ENCODE assay signal across 9 cellular contexts in the genomic region with DNA sequence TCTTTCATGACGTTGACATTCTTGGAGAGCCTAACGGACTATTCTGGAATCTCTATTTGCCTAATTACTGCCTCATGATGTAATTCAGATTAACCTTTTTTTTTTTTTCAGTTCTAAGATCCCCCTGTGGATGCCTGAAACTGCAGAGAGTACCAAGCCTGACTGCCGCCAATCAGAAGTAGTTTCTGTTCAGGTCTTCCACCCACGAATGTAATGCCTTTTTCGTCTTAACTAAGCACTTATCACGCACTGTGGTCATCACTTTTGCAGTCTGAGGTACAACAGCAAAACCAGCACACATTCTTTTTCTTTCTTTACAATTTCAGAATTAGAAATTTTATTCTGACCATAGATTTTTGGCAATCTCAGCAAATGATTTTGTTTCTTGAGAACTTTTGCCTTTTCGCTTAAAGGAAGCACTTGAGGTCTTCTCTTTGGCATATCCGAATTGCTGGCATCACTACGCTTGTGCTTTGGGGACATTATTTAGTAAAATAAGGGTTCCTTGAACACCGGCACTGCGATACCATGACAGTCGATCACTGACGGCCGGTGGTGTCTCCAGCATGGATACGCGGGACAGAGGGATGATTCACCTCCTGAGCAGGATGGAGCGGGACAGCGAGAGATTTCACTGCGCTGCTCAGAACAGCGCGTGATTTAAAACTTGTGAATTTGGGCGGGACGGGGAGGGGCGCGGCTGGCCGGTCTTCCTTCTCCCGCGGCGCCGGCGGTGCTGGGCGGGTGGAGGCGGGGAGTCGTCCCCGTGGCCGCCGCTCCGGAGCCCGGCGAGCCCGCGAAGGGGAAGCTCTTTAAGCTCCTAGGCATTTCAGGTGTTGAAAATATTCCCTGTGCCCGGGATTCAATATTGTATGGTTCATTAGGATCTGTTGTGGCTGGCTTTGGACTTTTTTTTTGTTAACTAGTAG. TPM values are rescaled to one million over a fixed set of nuclear protein-coding genes. Genes with fewer than 3 reads are reported as not detected.
DNase-seq lines count a peak whose midpoint lies in the region; ATAC-seq, FAIRE-seq and TF ChIP-seq lines count a peak whose summit lies in the region.
"Had no signal": no experiment of that assay in that cellular context is flagged by ENCODE, and none has a peak within 500 bp of the region (broad histone marks: within the 10 kb centered on the region; RNA-seq: fewer than 3 reads in every experiment).

No MANE protein-coding gene starts in this region.

- H3K4me1 ChIP-seq in GM23338 (ENCODE audit: insufficient read depth) (no peaks in the 10 kb centered on the region; the same call in 1 of the 2 replicates), KMS-11 (ENCODE audit: low read depth, poor library complexity, severe bottlenecking) (peaks cover 74% of the 10 kb centered on the region), parathyroid adenoma (no peaks in the 10 kb centered on the region)

- peaks cover 10% of the 10 kb centered on the region for H3K4me1 Mint-ChIP-seq in GM23338
- peaks cover 73% of the 10 kb centered on the region for H3K4me1 Mint-ChIP-seq in activated T-cell treated with anti-CD3 and anti-CD28 coated beads, Interleukin-2, amount 50 U/mL, for 72 hours (ENCODE audit: low read depth)

- TF ChIP-seq CTCF in GM23338 (conservative IDR thresholded peaks at IDR 0.05; ENCODE audit: low read depth in 2 of 2) (no peak), KMS-11 (conservative IDR thresholded peaks at IDR 0.05; ENCODE audit: low read depth, low read length) (no peak), parathyroid adenoma (IDR thresholded peaks at IDR 0.05) (no peak)

- ATAC-seq in GM23338: peak; percentile 91
- ATAC-seq in activated T-cell treated with anti-CD3 and anti-CD28 coated beads, Interleukin-2, amount 50 U/mL, for 72 hours (replicated peaks in 1 of 2): peak; percentile 87 to 91

- H4K20me1 ChIP-seq in GM23338 (replicated peaks; ENCODE audit: insufficient read depth) (no peaks in the 10 kb centered on the region), KMS-11 (ENCODE audit: insufficient read depth) (no peaks in the 10 kb centered on the region)
- H4K20me1 ChIP-seq: BLaER1 treated with 17β-estradiol and CSF1 and Interleukin-3, amounts not matched to agents 10 nM and 100 nM had no signal

- no peaks in the 10 kb centered on the region for H3K9me3 ChIP-seq in parathyroid adenoma (ENCODE audit: control insufficient read depth, low read length)

- H3K79me2 ChIP-seq in GM23338 (replicated peaks; ENCODE audit: insufficient read depth): no peaks in the 10 kb centered on the region
- H3K79me2 ChIP-seq in KMS-11 (ENCODE audit: insufficient read depth, low read depth): 0 out of 2 replicates have a peak, but pooled peaks cover 7% of the 10 kb centered on the region
- no peaks in the 10 kb centered on the region for H3K79me2 ChIP-seq in parathyroid adenoma

- H3K36me3 ChIP-seq in GM23338 (ENCODE audit: insufficient read depth) (no peaks in the 10 kb centered on the region), KMS-11 (ENCODE audit: insufficient read depth) (no peaks in the 10 kb centered on the region), parathyroid adenoma (ENCODE audit: control insufficient read depth, insufficient read depth, low read length) (no peaks in the 10 kb centered on the region)
- H3K36me3 ChIP-seq: BLaER1 treated with 17β-estradiol and CSF1 and Interleukin-3, amounts not matched to agents 10 nM and 100 nM had no signal

- H3K9me2 ChIP-seq in GM23338 (ENCODE audit: insufficient read depth): no peaks in the 10 kb centered on the region

- H3K9ac ChIP-seq in KMS-11: peak overlapping the region; percentile 92
- H3K9ac ChIP-seq in parathyroid adenoma: no peak overlapping the region
- H3K9ac ChIP-seq: BLaER1 treated with 17β-estradiol and CSF1 and Interleukin-3, amounts not matched to agents 10 nM and 100 nM had no signal

- no peaks in the 10 kb centered on the region; the same call in 2 of the 3 replicates for H3K36me3 Mint-ChIP-seq in GM23338 (ENCODE audit: low read depth)
- H3K36me3 Mint-ChIP-seq in activated T-cell treated with anti-CD3 and anti-CD28 coated beads, Interleukin-2, amount 50 U/mL, for 72 hours (ENCODE audit: insufficient read depth in 2 of 2): peaks cover 4 to 16% of the 10 kb centered on the region in 2 donors

- no peak overlapping the region for H3K27ac Mint-ChIP-seq in GM23338
- peak overlapping the region; percentile 95 for H3K27ac Mint-ChIP-seq in activated T-cell treated with anti-CD3 and anti-CD28 coated beads, Interleukin-2, amount 50 U/mL, for 72 hours

- H3K4me2 ChIP-seq in GM23338: peak overlapping the region; percentile 69
- H3K4me2 ChIP-seq in KMS-11: peak overlapping the region; percentile 78
- peak overlapping the region; percentile 78 for H3K4me2 ChIP-seq in parathyroid adenoma (ENCODE audit: low read length)
- H3K4me2 ChIP-seq: BLaER1 treated with 17β-estradiol and CSF1 and Interleukin-3, amounts not matched to agents 10 nM and 100 nM had no signal

- H3K27me3 Mint-ChIP-seq in GM23338 (ENCODE audit: insufficient read depth, low read depth, poor library complexity): peaks cover 21% of the 10 kb centered on the region
- H3K27me3 Mint-ChIP-seq in activated T-cell treated with anti-CD3 and anti-CD28 coated beads, Interleukin-2, amount 50 U/mL, for 72 hours (ENCODE audit: low read depth): peaks cover 76% of the 10 kb centered on the region

- peak overlapping the region; percentile 73 for H3K4me3 Mint-ChIP-seq in GM23338
- peak overlapping the region; percentile 94 to 98 for H3K4me3 Mint-ChIP-seq in activated T-cell treated with anti-CD3 and anti-CD28 coated beads, Interleukin-2, amount 50 U/mL, for 72 hours

- peak; percentile 44 for DNase-seq in DMS79 treated with DMSO at 0.1 percent for 48 hours (lab: John Stamatoyannopoulos, UW)
- no peak for DNase-seq in DMS79 (lab: John Stamatoyannopoulos, UW)
- peak; percentile 72 for DNase-seq in GM23338 (ENCODE audit: low spot score)
- peak; percentile 63 to 73 for DNase-seq in activated T-cell treated with anti-CD3 and anti-CD28 coated beads, Interleukin-2, amount 50 U/mL, for 72 hours
- DNase-seq in frontal cortex (ENCODE audit: low spot score in 2 of 2): peak; percentile 32 to 58
- DNase-seq in SKM-1 treated with dmso at 0.1 percent for 144 hours (lab: John Stamatoyannopoulos, UW; ENCODE audit: unreplicated experiment): no peak

- FAIRE-seq in frontal cortex (lab: Jason Lieb, UNC): no peak

- no peaks in the 10 kb centered on the region; the same call in 1 of the 3 replicates for H3K9me3 Mint-ChIP-seq in GM23338
- peaks cover 0 to 2% of the 10 kb centered on the region in 2 donors for H3K9me3 Mint-ChIP-seq in activated T-cell treated with anti-CD3 and anti-CD28 coated beads, Interleukin-2, amount 50 U/mL, for 72 hours

- peak overlapping the region; percentile 46 for H3K4me3 ChIP-seq in GM23338
- H3K4me3 ChIP-seq in KMS-11 (IDR thresholded peaks at IDR 0.05; ENCODE audit: insufficient read depth, low read depth, low read length): peak overlapping the region; percentile 74
- peak overlapping the region; percentile 41 for H3K4me3 ChIP-seq in parathyroid adenoma (ENCODE audit: low read depth, low read length)
- H3K4me3 ChIP-seq: BLaER1 treated with 17β-estradiol and CSF1 and Interleukin-3, amounts not matched to agents 10 nM and 100 nM had no signal

- H3K27ac ChIP-seq in GM23338 (ENCODE audit: low read depth) (no peak overlapping the region), KMS-11 (peak overlapping the region; percentile 97), parathyroid adenoma (no peak overlapping the region)
- H3K27ac ChIP-seq: BLaER1 treated with 17β-estradiol and CSF1 and Interleukin-3, amounts not matched to agents 10 nM and 100 nM had no signal

- H2AFZ ChIP-seq in GM23338 (peak overlapping the region; percentile 79), KMS-11 (ENCODE audit: low read depth) (peak overlapping the region; percentile 25; the same call in 1 of the 2 replicates), parathyroid adenoma (peak overlapping the region; percentile 59)

- H3K27me3 ChIP-seq in GM23338 (ENCODE audit: insufficient read depth) (peaks cover 20% of the 10 kb centered on the region), KMS-11 (ENCODE audit: insufficient read depth, low read depth) (no peaks in the 10 kb centered on the region), parathyroid adenoma (ENCODE audit: control insufficient read depth, insufficient read depth, low read length) (no peaks in the 10 kb centered on the region)

- H3F3A ChIP-seq in GM23338 (replicated peaks; ENCODE audit: low read depth): no peaks in the 10 kb centered on the region

TF ChIP-seq in GM23338, 12 proteins besides CTCF, POLR2A, EP300 and RAD21 (continues in another document):
- TF ChIP-seq JUNB (IDR thresholded peaks at IDR 0.05; ENCODE audit: unreplicated experiment) (no peak), NANOG (IDR thresholded peaks at IDR 0.05; ENCODE audit: borderline replicate concordance) (no peak)

RNA-seq across cellular contexts. Expression of a gene that starts 32.0 kb away (rescaled TPM):
- not detected in 2 replicates for total RNA-seq in GM23338 (2014; rRNA removed; shearing (Covaris generic))
- polyA plus RNA-seq in GM23338 (2016; fragmentation: Nextera tagmentation; extraction: Ambion mirVana): not detected in 2 replicates
- total RNA-seq in activated T-cell treated with anti-CD3 and anti-CD28 coated beads, Interleukin-2, amount 50 U/mL, for 72 hours: 1 to 10 TPM; 6.8 to 9.8 TPM
- not detected for total RNA-seq in frontal cortex

RNA-seq across cellular contexts. Expression of a gene that starts 38.8 kb away (rescaled TPM):
- not detected in 2 replicates for total RNA-seq in GM23338 (2014; rRNA removed; shearing (Covaris generic))
- polyA plus RNA-seq in GM23338 (2016; fragmentation: Nextera tagmentation; extraction: Ambion mirVana): not detected in 2 replicates
- 1 to 10 TPM; 1.9 to 2.3 TPM for total RNA-seq in activated T-cell treated with anti-CD3 and anti-CD28 coated beads, Interleukin-2, amount 50 U/mL, for 72 hours
- not detected for total RNA-seq in frontal cortex

Comparison
In these comparisons a context has a peak if more than half of its experiments do, and no peak if none do; other contexts are left out.
1. DNase-seq: peak in DMS79 treated with DMSO at 0.1 percent for 48 hours (single experiment), GM23338 (single experiment), activated T-cell treated with anti-CD3 and anti-CD28 coated beads, Interleukin-2, amount 50 U/mL, for 72 hours (2 of 2) and frontal cortex (2 of 2); none in DMS79 (single experiment) and SKM-1 treated with dmso at 0.1 percent for 144 hours (single experiment).
2. H2AFZ ChIP-seq: peak in every context shown above with its lines; median percentile 79 in GM23338; 59 in parathyroid adenoma; 25 in KMS-11.
3. Peak in every context shown above with its lines, with median percentiles within 50 percentile points of each other: H3K4me2 ChIP-seq and H3K4me3 ChIP-seq.